ENCODE assay signal across 24 cellular contexts in the genomic region with DNA sequence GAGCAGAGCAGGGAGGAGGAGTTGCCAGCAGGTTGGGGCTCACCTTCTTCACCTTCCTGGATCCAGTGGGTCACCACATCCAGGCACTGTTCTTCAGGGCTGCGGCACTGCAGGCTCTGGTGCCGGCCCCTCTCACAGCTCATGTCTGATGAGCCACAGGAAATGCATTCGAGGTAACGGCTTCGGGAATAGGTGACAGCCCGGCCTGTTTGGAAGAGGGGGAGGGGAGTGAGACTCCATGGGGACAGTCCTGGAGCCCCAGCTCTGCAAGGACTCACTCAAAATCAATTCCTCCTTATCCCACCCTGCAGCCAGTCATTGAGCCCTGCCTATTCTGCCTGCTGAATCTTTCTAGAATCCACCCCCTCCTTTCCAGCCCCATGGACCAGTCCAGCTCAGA. TPM values are rescaled to one million over a fixed set of nuclear protein-coding genes. Genes with fewer than 3 reads are reported as not detected.
"Had no signal": no experiment of that assay in that cellular context is flagged by ENCODE, and none has a peak within 500 bp of the region (broad histone marks: within the 10 kb centered on the region; RNA-seq: fewer than 3 reads in every experiment).

No MANE protein-coding gene starts in this region.

- H3K9me3 ChIP-seq: colonic mucosa, right lobe of liver, suprapubic skin, transverse colon, upper lobe of right lung, uterus had no signal

- H3K4me1 ChIP-seq: colonic mucosa, parathyroid adenoma, transverse colon, upper lobe of right lung, uterus had no signal

- H3K4me3 ChIP-seq: colonic mucosa, esophagus squamous epithelium, lower lobe of right lung, right lobe of liver, suprapubic skin, transverse colon, upper lobe of right lung, uterus had no signal

- H3K4me3 Mint-ChIP-seq: dendritic cell treated with granulocyte-macrophage colony-stimulating factor and Interleukin-4, amounts not matched to agents 40 ng/mL and 50 ng/mL, for 4 days; immature natural killer cell; natural killer cell treated with Interleukin-12 subunit alpha and Interleukin-12 subunit beta and Interleukin-15 and Interleukin-18, amount 100 ng/mL, for 72 hours; neural crest cell; stimulated activated naive B cell treated with anti-CD40 and anti-IgM and Interleukin-4, amounts not matched to agents 10 μg/mL and 1 μg/mL and 100 μg/mL, for 72 hours; stimulated activated naive CD8-positive, alpha-beta T cell treated with anti-CD3 and anti-CD28 coated beads, Interleukin-15, Interleukin-2, amounts not matched to agents 100 ng/mL and 50 ng/mL, for 24 hours had no signal

- H3K27ac ChIP-seq: colonic mucosa, esophagus squamous epithelium, lower lobe of right lung, parathyroid adenoma, right lobe of liver, suprapubic skin, transverse colon, upper lobe of right lung, uterus had no signal

- H3K9me3 Mint-ChIP-seq: natural killer cell treated with Interleukin-12 subunit alpha and Interleukin-12 subunit beta and Interleukin-15 and Interleukin-18, amount 100 ng/mL, for 72 hours had no signal

- DNase-seq: colonic mucosa; effector CD8-positive, alpha-beta T cell; erythroblast; esophagus squamous epithelium; hypothalamus; immature natural killer cell; left ventricle myocardium superior; lower lobe of right lung; right lobe of liver; small intestine; stimulated activated CD4-positive, alpha-beta T cell treated with anti-CD3 and anti-CD28 coated beads, Interleukin-15, amount 100 ng/mL, for 24 hours; stimulated activated CD4-positive, alpha-beta T cell treated with anti-CD3 and anti-CD28 coated beads, Interleukin-2, amount 100 ng/mL, for 48 hours; stimulated activated naive B cell treated with anti-CD40 and anti-IgM and Interleukin-4, amounts not matched to agents 10 μg/mL and 1 μg/mL and 100 μg/mL, for 72 hours; transverse colon; upper lobe of right lung; uterus had no signal

- H3K9ac ChIP-seq: parathyroid adenoma had no signal

- ATAC-seq: left ventricle myocardium superior; lower lobe of right lung; natural killer cell treated with Interleukin-12 subunit alpha and Interleukin-12 subunit beta and Interleukin-15 and Interleukin-18, amount 100 ng/mL, for 72 hours; stimulated activated naive B cell treated with anti-CD40 and anti-IgM and Interleukin-4, amounts not matched to agents 10 μg/mL and 1 μg/mL and 100 μg/mL, for 72 hours; upper lobe of right lung had no signal

- H3K4me1 Mint-ChIP-seq: immature natural killer cell had no signal

- H3K27me3 ChIP-seq: colonic mucosa, esophagus squamous epithelium, right lobe of liver, suprapubic skin, transverse colon, upper lobe of right lung, uterus had no signal

- H3K79me2 ChIP-seq: parathyroid adenoma had no signal

- H3K27ac Mint-ChIP-seq: immature natural killer cell; natural killer cell treated with Interleukin-12 subunit alpha and Interleukin-12 subunit beta and Interleukin-15 and Interleukin-18, amount 100 ng/mL, for 72 hours; progenitor cell of endocrine pancreas; stimulated activated naive B cell treated with anti-CD40 and anti-IgM and Interleukin-4, amounts not matched to agents 10 μg/mL and 1 μg/mL and 100 μg/mL, for 72 hours; stimulated activated naive CD8-positive, alpha-beta T cell treated with anti-CD3 and anti-CD28 coated beads, Interleukin-15, Interleukin-2, amounts not matched to agents 100 ng/mL and 50 ng/mL, for 24 hours had no signal

- H3K36me3 ChIP-seq: colonic mucosa, right lobe of liver, transverse colon, uterus had no signal

- H3K27me3 Mint-ChIP-seq: dendritic cell treated with granulocyte-macrophage colony-stimulating factor and Interleukin-4, amounts not matched to agents 40 ng/mL and 50 ng/mL, for 4 days; natural killer cell treated with Interleukin-12 subunit alpha and Interleukin-12 subunit beta and Interleukin-15 and Interleukin-18, amount 100 ng/mL, for 72 hours; progenitor cell of endocrine pancreas; stimulated activated naive B cell treated with anti-CD40 and anti-IgM and Interleukin-4, amounts not matched to agents 10 μg/mL and 1 μg/mL and 100 μg/mL, for 72 hours; stimulated activated naive CD8-positive, alpha-beta T cell treated with anti-CD3 and anti-CD28 coated beads, Interleukin-15, Interleukin-2, amounts not matched to agents 100 ng/mL and 50 ng/mL, for 24 hours had no signal

RNA-seq across cellular contexts. Expression of a gene that starts 59.4 kb away (rescaled TPM):
- polyA plus RNA-seq: keratinocyte, small intestine had no signal
